Comparison of ENCODE assay signal across 14 cellular contexts in the genomic region with DNA sequence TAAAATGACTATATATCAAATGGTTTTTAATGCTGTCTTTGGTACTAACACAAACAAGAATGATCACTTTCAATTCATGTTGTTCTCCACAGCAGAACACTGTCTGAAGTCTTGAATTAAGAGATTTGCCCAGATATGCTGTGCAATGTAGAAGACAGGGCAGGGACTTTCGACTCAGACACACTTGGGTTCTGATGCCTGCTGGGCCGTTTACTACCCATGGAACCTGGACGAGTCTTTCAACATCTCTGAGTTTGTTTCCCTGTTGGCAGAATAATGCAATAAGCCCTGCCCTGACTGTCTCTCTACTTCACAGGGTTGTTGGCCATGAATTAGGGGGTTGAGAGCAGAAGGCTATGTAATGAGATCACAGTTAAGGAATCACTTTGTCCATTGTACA.
DNase-seq lines count a peak whose midpoint lies in the region; ATAC-seq and TF ChIP-seq lines count a peak whose summit lies in the region.
"Had no signal": no experiment of that assay in that cellular context is flagged by ENCODE, and none has a peak within 500 bp of the region (broad histone marks: within the 10 kb centered on the region; RNA-seq: fewer than 3 reads in every experiment).

No MANE protein-coding gene starts in this region.

- ATAC-seq in GM18517 (IDR thresholded peaks at IDR 0.05; ENCODE audit: unreplicated experiment) (peak; percentile 24), HG02798 (IDR thresholded peaks at IDR 0.05; ENCODE audit: poor library complexity, unreplicated experiment) (peak; percentile 25), left lung (peak; percentile 39), HG03039 (IDR thresholded peaks at IDR 0.05; ENCODE audit: unreplicated experiment) (no peak)
- ATAC-seq: T-cell had no signal

- TF ChIP-seq POLR2A in stomach (IDR thresholded peaks at IDR 0.05): no peak

- no peak for TF ChIP-seq RAD21 in SK-N-SH (IDR thresholded peaks at IDR 0.05; ENCODE audit: low read length)

- peak overlapping the region in 1 of 2 experiments; percentile 76; a peak in 2 of 4 replicates for H3K27ac ChIP-seq in SK-N-SH (ENCODE audit: low read depth in 2 of 2, low read length in 1 of 2)
- no peak overlapping the region for H3K27ac ChIP-seq in left lung
- no peak overlapping the region for H3K27ac ChIP-seq in stomach
- H3K27ac ChIP-seq: dorsolateral prefrontal cortex, neutrophil had no signal

- H3K9me3 ChIP-seq in SK-N-SH: no peaks in the 10 kb centered on the region
- no peaks in the 10 kb centered on the region for H3K9me3 ChIP-seq in left lung
- no peaks in the 10 kb centered on the region for H3K9me3 ChIP-seq in stomach
- H3K9me3 ChIP-seq: neutrophil had no signal

- intact Hi-C loops in left lung (cut with DNase I): no loop called here
- intact Hi-C loops in stomach (cut with DNase I; ENCODE audit: low total_unique reads): no loop called here

- H3K9ac ChIP-seq in SK-N-SH: peak overlapping the region; percentile 5; the same call in 1 of the 2 replicates

- H3K4me2 ChIP-seq in SK-N-SH: peak overlapping the region; percentile 61

- H3K36me3 ChIP-seq in SK-N-SH (replicated peaks in 1 of 2; ENCODE audit: control insufficient read depth in 1 of 2, insufficient read depth in 2 of 2, low read length in 1 of 2) (no peaks in the 10 kb centered on the region), left lung (no peaks in the 10 kb centered on the region), stomach (no peaks in the 10 kb centered on the region)
- H3K36me3 ChIP-seq: neutrophil had no signal

- peaks cover 19% of the 10 kb centered on the region for H3F3A ChIP-seq in SK-N-SH (replicated peaks; ENCODE audit: insufficient read depth)

- peaks cover 0 to 5% of the 10 kb centered on the region in 2 experiments; a peak in 1 of 4 replicates for H3K4me1 ChIP-seq in SK-N-SH (ENCODE audit: control insufficient read depth in 1 of 2, insufficient read depth in 2 of 2, low read depth in 1 of 2, low read length in 1 of 2)
- no peaks in the 10 kb centered on the region for H3K4me1 ChIP-seq in left lung
- no peaks in the 10 kb centered on the region for H3K4me1 ChIP-seq in stomach

- DNase-seq in SK-N-SH (no peak), left lung (no peak), stomach (no peak), KG1 (lab: John Stamatoyannopoulos, UW) (no peak)
- no peak for DNase-seq in stimulated activated CD4-positive, alpha-beta T cell treated with anti-CD3 and anti-CD28 coated beads, Interleukin-4, amount 100 ng/mL, for 24 hours
- DNase-seq: activated naive CD8-positive, alpha-beta T cell treated with anti-CD3 and anti-CD28 coated beads, Interleukin-2, amount 10 ng/mL, durations not matched to agents 7 days and 5 days; CD4-positive, alpha-beta T cell; dorsolateral prefrontal cortex; NCI-H1436; T-cell had no signal

- no peaks in the 10 kb centered on the region for H4K20me1 ChIP-seq in SK-N-SH (ENCODE audit: insufficient read depth)

- H3K79me2 ChIP-seq in SK-N-SH (ENCODE audit: insufficient read depth): no peaks in the 10 kb centered on the region

- H3K27me3 ChIP-seq in SK-N-SH (ENCODE audit: insufficient read depth) (no peaks in the 10 kb centered on the region), left lung (no peaks in the 10 kb centered on the region), stomach (no peaks in the 10 kb centered on the region)
- H3K27me3 ChIP-seq: neutrophil had no signal

- POLR2A ChIA-PET in SK-N-SH (lab: Yijun Ruan, JAX): no interaction called here

- WGBS in SK-N-SH (ENCODE audit: low lambda C conversion rate): 12% methylated on average over 3 of the region's 3 CpGs
- 50 to 73% (median 63%) methylated on average over 3 of the region's 3 CpGs for WGBS in stomach, 5 donors

- H2AFZ ChIP-seq in SK-N-SH (ENCODE audit: low read depth): peak overlapping the region; percentile 45

- TF ChIP-seq CTCF in SK-N-SH (IDR thresholded peaks at IDR 0.05): no peak
- TF ChIP-seq CTCF in left lung (IDR thresholded peaks at IDR 0.05): no peak
- no peak for TF ChIP-seq CTCF in stomach (IDR thresholded peaks at IDR 0.05)

- CTCF ChIA-PET in SK-N-SH (lab: Yijun Ruan, JAX): no interaction called here

- H3K4me3 ChIP-seq in SK-N-SH (ENCODE audit: low read depth in 2 of 2, low read length in 1 of 2) (peak overlapping the region in 1 of 2 experiments; percentile 12; a peak in 1 of 4 replicates), left lung (no peak overlapping the region), stomach (no peak overlapping the region)
- H3K4me3 ChIP-seq: dorsolateral prefrontal cortex had no signal

- no peak for TF ChIP-seq EP300 in SK-N-SH (IDR thresholded peaks at IDR 0.05; ENCODE audit: borderline replicate concordance in 1 of 2, low read depth in 1 of 2, low read length in 1 of 2)
- TF ChIP-seq EP300 in stomach (IDR thresholded peaks at IDR 0.05): no peak

- no peaks in the 10 kb centered on the region for H3K9me2 ChIP-seq in SK-N-SH

TF ChIP-seq in SK-N-SH, 30 proteins besides CTCF, POLR2A, EP300 and RAD21:
- TF ChIP-seq, protein P1, sequence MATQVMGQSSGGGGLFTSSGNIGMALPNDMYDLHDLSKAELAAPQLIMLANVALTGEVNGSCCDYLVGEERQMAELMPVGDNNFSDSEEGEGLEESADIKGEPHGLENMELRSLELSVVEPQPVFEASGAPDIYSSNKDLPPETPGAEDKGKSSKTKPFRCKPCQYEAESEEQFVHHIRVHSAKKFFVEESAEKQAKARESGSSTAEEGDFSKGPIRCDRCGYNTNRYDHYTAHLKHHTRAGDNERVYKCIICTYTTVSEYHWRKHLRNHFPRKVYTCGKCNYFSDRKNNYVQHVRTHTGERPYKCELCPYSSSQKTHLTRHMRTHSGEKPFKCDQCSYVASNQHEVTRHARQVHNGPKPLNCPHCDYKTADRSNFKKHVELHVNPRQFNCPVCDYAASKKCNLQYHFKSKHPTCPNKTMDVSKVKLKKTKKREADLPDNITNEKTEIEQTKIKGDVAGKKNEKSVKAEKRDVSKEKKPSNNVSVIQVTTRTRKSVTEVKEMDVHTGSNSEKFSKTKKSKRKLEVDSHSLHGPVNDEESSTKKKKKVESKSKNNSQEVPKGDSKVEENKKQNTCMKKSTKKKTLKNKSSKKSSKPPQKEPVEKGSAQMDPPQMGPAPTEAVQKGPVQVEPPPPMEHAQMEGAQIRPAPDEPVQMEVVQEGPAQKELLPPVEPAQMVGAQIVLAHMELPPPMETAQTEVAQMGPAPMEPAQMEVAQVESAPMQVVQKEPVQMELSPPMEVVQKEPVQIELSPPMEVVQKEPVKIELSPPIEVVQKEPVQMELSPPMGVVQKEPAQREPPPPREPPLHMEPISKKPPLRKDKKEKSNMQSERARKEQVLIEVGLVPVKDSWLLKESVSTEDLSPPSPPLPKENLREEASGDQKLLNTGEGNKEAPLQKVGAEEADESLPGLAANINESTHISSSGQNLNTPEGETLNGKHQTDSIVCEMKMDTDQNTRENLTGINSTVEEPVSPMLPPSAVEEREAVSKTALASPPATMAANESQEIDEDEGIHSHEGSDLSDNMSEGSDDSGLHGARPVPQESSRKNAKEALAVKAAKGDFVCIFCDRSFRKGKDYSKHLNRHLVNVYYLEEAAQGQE (IDR thresholded peaks at IDR 0.05; ENCODE audit: low read depth, low read length): no peak
- TF ChIP-seq YY1 (IDR thresholded peaks at IDR 0.05; ENCODE audit: low read depth): no peak
- no peak for TF ChIP-seq POLR2AphosphoS5 (IDR thresholded peaks at IDR 0.05; ENCODE audit: low read depth, low read length)
- no peak for TF ChIP-seq RFX5 (IDR thresholded peaks at IDR 0.05; ENCODE audit: low read length)
- TF ChIP-seq ELF1 (IDR thresholded peaks at IDR 0.05): no peak
- TF ChIP-seq MXI1 (IDR thresholded peaks at IDR 0.05; ENCODE audit: low read depth, low read length): no peak
